9 cellular contexts compared by ENCODE assay signal in genomic region chr7:150447966-150448788, GRCh38. TPM values are rescaled to one million over a fixed set of nuclear protein-coding genes. Genes with fewer than 3 reads are reported as not detected.
DNase-seq lines count a peak whose midpoint lies in the region; ATAC-seq and TF ChIP-seq lines count a peak whose summit lies in the region.
"Had no signal": no experiment of that assay in that cellular context is flagged by ENCODE, and none has a peak within 500 bp of the region (broad histone marks: within the 10 kb centered on the region; RNA-seq: fewer than 3 reads in every experiment).

No MANE protein-coding gene starts in this region.

- H3K9ac ChIP-seq in colonic mucosa (ENCODE audit: low read depth in 2 of 2, low read length in 2 of 2), result no peak overlapping the region

- peak; percentile 22 for DNase-seq in activated effector memory CD4-positive, alpha-beta T cell treated with Interleukin-2 at 50 U/mL for 16 hours
- no peak for DNase-seq in activated effector memory CD4-positive, alpha-beta T cell treated with anti-CD3 and anti-CD28 coated beads, Interleukin-2, amount 50 U/mL, for 16 hours
- DNase-seq in activated naive CD4-positive, alpha-beta T cell treated with anti-CD3 and anti-CD28 coated beads, Interleukin-2, amount 50 U/mL, for 72 hours (ENCODE audit: low spot score in 2 of 2), result no peak
- no peak for DNase-seq in stimulated activated naive B cell treated with anti-CD40 and anti-IgM and Interleukin-4, amounts not matched to agents 10 μg/mL and 1 μg/mL and 100 μg/mL, for 72 hours
- DNase-seq in colonic mucosa (no peak), HT-29 (ENCODE audit: low spot score) (no peak)

- ATAC-seq in HG02938 (IDR thresholded peaks at IDR 0.05; ENCODE audit: unreplicated experiment) (peak; percentile 3), GM19351 (IDR thresholded peaks at IDR 0.05; ENCODE audit: unreplicated experiment) (no peak)
- peak; percentile 8 to 12 for ATAC-seq in activated naive CD4-positive, alpha-beta T cell treated with anti-CD3 and anti-CD28 coated beads, Interleukin-2, amount 50 U/mL, for 72 hours
- peak; percentile 36 to 44 for ATAC-seq in stimulated activated naive B cell treated with anti-CD40 and anti-IgM and Interleukin-4, amounts not matched to agents 10 μg/mL and 1 μg/mL and 100 μg/mL, for 72 hours (replicated peaks)

- H3K27ac Mint-ChIP-seq in activated naive CD4-positive, alpha-beta T cell treated with anti-CD3 and anti-CD28 coated beads, Interleukin-2, amount 50 U/mL, for 72 hours, result peak overlapping the region; percentile 95 to 97
- peak overlapping the region; percentile 1 for H3K27ac Mint-ChIP-seq in stimulated activated naive B cell treated with anti-CD40 and anti-IgM and Interleukin-4, amounts not matched to agents 10 μg/mL and 1 μg/mL and 100 μg/mL, for 72 hours

- H3K4me1 ChIP-seq in colonic mucosa, result no peaks in the 10 kb centered on the region

- H3K36me3 Mint-ChIP-seq in activated naive CD4-positive, alpha-beta T cell treated with anti-CD3 and anti-CD28 coated beads, Interleukin-2, amount 50 U/mL, for 72 hours, result peaks cover 22% of the 10 kb centered on the region in 2 donors
- H3K36me3 Mint-ChIP-seq in stimulated activated naive B cell treated with anti-CD40 and anti-IgM and Interleukin-4, amounts not matched to agents 10 μg/mL and 1 μg/mL and 100 μg/mL, for 72 hours, result no peaks in the 10 kb centered on the region

- intact Hi-C loops in colonic mucosa (cut with DNase I), result loop anchor here (5.0 kb wide), 1 partner anchor 309 kb away; no protein-coding TSS in a partner anchor

- no peaks in the 10 kb centered on the region for H3K27me3 ChIP-seq in colonic mucosa

- H3K4me1 Mint-ChIP-seq in stimulated activated naive B cell treated with anti-CD40 and anti-IgM and Interleukin-4, amounts not matched to agents 10 μg/mL and 1 μg/mL and 100 μg/mL, for 72 hours, result peaks cover 36 to 44% of the 10 kb centered on the region in 2 donors

- no peak overlapping the region for H3K27ac ChIP-seq in colonic mucosa

- no peak overlapping the region for H3K4me3 Mint-ChIP-seq in stimulated activated naive B cell treated with anti-CD40 and anti-IgM and Interleukin-4, amounts not matched to agents 10 μg/mL and 1 μg/mL and 100 μg/mL, for 72 hours

- no peak for TF ChIP-seq CTCF in colonic mucosa (IDR thresholded peaks at IDR 0.05)

- no peaks in the 10 kb centered on the region for H3K9me3 Mint-ChIP-seq in activated naive CD4-positive, alpha-beta T cell treated with anti-CD3 and anti-CD28 coated beads, Interleukin-2, amount 50 U/mL, for 72 hours
- H3K9me3 Mint-ChIP-seq in stimulated activated naive B cell treated with anti-CD40 and anti-IgM and Interleukin-4, amounts not matched to agents 10 μg/mL and 1 μg/mL and 100 μg/mL, for 72 hours, result no peaks in the 10 kb centered on the region

- H3K27me3 Mint-ChIP-seq in stimulated activated naive B cell treated with anti-CD40 and anti-IgM and Interleukin-4, amounts not matched to agents 10 μg/mL and 1 μg/mL and 100 μg/mL, for 72 hours, result peaks cover 35 to 51% of the 10 kb centered on the region in 2 donors

- no peak overlapping the region for H3K4me3 ChIP-seq in colonic mucosa
- H3K4me3 ChIP-seq: skin epidermis had no signal

- no peaks in the 10 kb centered on the region for H3K36me3 ChIP-seq in colonic mucosa

- H3K9me3 ChIP-seq in colonic mucosa, result no peaks in the 10 kb centered on the region

RNA-seq across cellular contexts. Expression of gene GIMAP8, which starts 2.3 kb away (rescaled TPM):
- 10 to 100 TPM; 13.5 to 17.7 TPM for total RNA-seq in activated naive CD4-positive, alpha-beta T cell treated with anti-CD3 and anti-CD28 coated beads, Interleukin-2, amount 50 U/mL, for 72 hours
- 1 to 10 TPM; 3.4 to 4.5 TPM for total RNA-seq in colonic mucosa
- total RNA-seq in HT-29 (2014; rRNA removed; shearing (Covaris generic)), result not detected in 2 replicates
